ENCODE assay signal across 21 cellular contexts in the genomic region with DNA sequence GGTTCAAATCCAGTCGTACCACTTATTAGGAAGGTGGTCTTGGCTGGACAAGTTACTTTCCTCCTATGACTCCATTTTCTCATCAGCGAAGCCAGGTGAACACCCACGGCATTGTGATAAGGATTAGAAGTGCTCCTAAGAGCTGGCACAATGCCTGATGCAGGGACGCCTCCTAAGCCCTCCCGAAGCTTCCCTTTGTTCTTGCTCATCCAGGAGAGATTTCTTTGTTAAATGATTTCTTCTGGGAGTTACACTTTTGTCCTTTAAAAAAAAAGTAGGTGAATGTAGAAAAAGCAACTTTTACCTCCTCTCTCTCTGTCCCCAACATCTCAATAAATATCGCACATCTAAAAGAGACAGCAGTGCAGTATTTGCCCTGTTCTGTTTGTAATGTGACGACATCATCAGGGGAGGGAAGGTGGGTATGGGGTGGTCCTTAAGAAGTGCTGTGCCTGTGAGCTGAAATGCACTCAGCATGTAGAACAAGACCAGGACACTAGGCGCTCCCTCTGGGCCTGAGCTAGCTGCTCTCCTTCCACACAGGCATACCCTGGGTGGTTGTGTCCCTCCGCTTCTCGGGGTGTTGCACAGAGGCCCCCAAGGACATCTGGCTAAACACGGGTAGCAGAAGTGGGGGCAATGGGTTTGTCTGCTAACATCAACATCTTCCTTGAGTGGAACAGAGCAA. TPM values are rescaled to one million over a fixed set of nuclear protein-coding genes. Genes with fewer than 3 reads are reported as not detected.
A peak's percentile ranks its signal among the peaks of the same experiment; 100 is the strongest.
DNase-seq lines count a peak whose midpoint lies in the region; ATAC-seq, FAIRE-seq and TF ChIP-seq lines count a peak whose summit lies in the region.
"Had no signal": no experiment of that assay in that cellular context is flagged by ENCODE, and none has a peak within 500 bp of the region (broad histone marks: within the 10 kb centered on the region; RNA-seq: fewer than 3 reads in every experiment).

No MANE protein-coding gene starts in this region.

- H3K9me3 ChIP-seq in K562 (replicated peaks; ENCODE audit: control insufficient read depth, insufficient read depth, low read depth, low read length) = no peaks in the 10 kb centered on the region
- no peaks in the 10 kb centered on the region for H3K9me3 ChIP-seq in CD8-positive, alpha-beta T cell (ENCODE audit: low read length)
- H3K9me3 ChIP-seq: esophagus muscularis mucosa, pancreas had no signal

- H3K4me3 ChIP-seq in H7 (ENCODE audit: insufficient read depth, low read depth, low read length) = no peak overlapping the region
- H3K4me3 ChIP-seq in K562 = no peak overlapping the region
- no peak overlapping the region for H3K4me3 ChIP-seq in CD8-positive, alpha-beta T cell (ENCODE audit: low read depth, low read length)
- H3K4me3 ChIP-seq: dorsolateral prefrontal cortex, esophagus muscularis mucosa, lung, pancreas had no signal

- in situ Hi-C loops in K562 (cut with MboI) = no loop called here

- H3K79me2 ChIP-seq in K562 (ENCODE audit: control insufficient read depth, insufficient read depth, low read length) = no peaks in the 10 kb centered on the region

- no peak overlapping the region for H2AFZ ChIP-seq in K562 (ENCODE audit: low read depth, low read length)

- peaks cover 31% of the 10 kb centered on the region for H3K4me1 Mint-ChIP-seq in activated naive CD4-positive, alpha-beta T cell treated with anti-CD3 and anti-CD28 coated beads for 36 hours (ENCODE audit: low read depth)
- H3K4me1 Mint-ChIP-seq in CD8-positive, alpha-beta T cell (ENCODE audit: low read depth) = peaks cover 27% of the 10 kb centered on the region

- TF ChIP-seq RAD21 in K562 (CRISPR knock-in tag; conservative IDR thresholded peaks at IDR 0.05 in 1 of 2, IDR thresholded peaks at IDR 0.05 in 1 of 2) = no peak

- TF ChIP-seq POLR2A in K562 (conservative IDR thresholded peaks at IDR 0.05) = no peak

- FAIRE-seq in K562 (lab: Jason Lieb, UNC) = no peak
- FAIRE-seq: GM19239, pancreas had no signal

- H3K4me2 ChIP-seq in K562 (ENCODE audit: insufficient read depth, low read length) = no peak overlapping the region

- H3K9me1 ChIP-seq in K562 (ENCODE audit: control insufficient read depth, insufficient read depth, low read length) = no peaks in the 10 kb centered on the region

- H3K27ac Mint-ChIP-seq in activated naive CD4-positive, alpha-beta T cell treated with anti-CD3 and anti-CD28 coated beads for 36 hours = no peak overlapping the region
- H3K27ac Mint-ChIP-seq in CD8-positive, alpha-beta T cell = no peak overlapping the region
- H3K27ac Mint-ChIP-seq: HFFc6 had no signal

- intact Hi-C loops in K562 (cut with micrococcal nuclease) = no loop called here
- intact Hi-C loops in activated naive CD4-positive, alpha-beta T cell treated with anti-CD3 and anti-CD28 coated beads for 36 hours (cut with micrococcal nuclease) = no loop called here
- intact Hi-C loops in CD8-positive, alpha-beta T cell (cut with DNase I, micrococcal nuclease) = no loop called here

- POLR2A ChIA-PET in K562 (lab: Yijun Ruan, JAX) = interaction anchor here (0.6 to 1.1 kb wide), 3 partner anchors 9 to 296 kb away, joined by 3 read pairs; no protein-coding TSS in a partner anchor
- POLR2A ChIA-PET in CD8-positive, alpha-beta T cell (lab: Charles Lee) = no interaction called here

- no peaks in the 10 kb centered on the region for H3K27me3 Mint-ChIP-seq in activated naive CD4-positive, alpha-beta T cell treated with anti-CD3 and anti-CD28 coated beads for 36 hours (ENCODE audit: low read depth)
- no peaks in the 10 kb centered on the region for H3K27me3 Mint-ChIP-seq in CD8-positive, alpha-beta T cell (ENCODE audit: low read depth)

- peak; percentile 26; the same call in 2 of the 3 replicates for ATAC-seq in K562
- no peak for ATAC-seq in HG02840 (IDR thresholded peaks at IDR 0.05; ENCODE audit: low FRiP score, unreplicated experiment)
- no peak for ATAC-seq in CD8-positive, alpha-beta T cell
- ATAC-seq: pancreas had no signal

- H3K36me3 ChIP-seq in H7 (replicated peaks; ENCODE audit: control insufficient read depth, insufficient read depth, low read length) (no peaks in the 10 kb centered on the region), K562 (ENCODE audit: control insufficient read depth, insufficient read depth, low read length) (no peaks in the 10 kb centered on the region)
- H3K36me3 ChIP-seq in CD8-positive, alpha-beta T cell (ENCODE audit: insufficient read depth, low read length) = no peaks in the 10 kb centered on the region
- H3K36me3 ChIP-seq: esophagus muscularis mucosa, pancreas had no signal

- no peaks in the 10 kb centered on the region for H3K36me3 Mint-ChIP-seq in activated naive CD4-positive, alpha-beta T cell treated with anti-CD3 and anti-CD28 coated beads for 36 hours (ENCODE audit: low read depth)
- no peaks in the 10 kb centered on the region for H3K36me3 Mint-ChIP-seq in CD8-positive, alpha-beta T cell

- no peak overlapping the region for H3K9ac ChIP-seq in K562 (ENCODE audit: insufficient read depth in 1 of 2, low read depth in 2 of 2, low read length in 2 of 2)

- no peak overlapping the region for H3K27ac ChIP-seq in K562 (ENCODE audit: extremely low read depth, low read depth, low read length)
- H3K27ac ChIP-seq in CD8-positive, alpha-beta T cell (ENCODE audit: low read depth, low read length) = no peak overlapping the region
- H3K27ac ChIP-seq: dorsolateral prefrontal cortex, esophagus muscularis mucosa, pancreas, RWPE1 had no signal

- no peaks in the 10 kb centered on the region for H4K20me1 ChIP-seq in K562 (replicated peaks; ENCODE audit: control insufficient read depth, insufficient read depth, low read length)

- BruUV-seq in K562 (replicated peaks; lab: Mats Ljungman, UMichigan) = no TSS peak

- no peak for TF ChIP-seq EP300 in K562 (IDR thresholded peaks at IDR 0.05; ENCODE audit: low read length)

- H3K4me1 ChIP-seq in K562 (replicated peaks in 1 of 2; ENCODE audit: control insufficient read depth in 2 of 2, insufficient read depth in 2 of 2, low read length in 2 of 2) = no peaks in the 10 kb centered on the region
- H3K4me1 ChIP-seq in CD8-positive, alpha-beta T cell (ENCODE audit: insufficient read depth, low read length) = peaks cover 19% of the 10 kb centered on the region
- H3K4me1 ChIP-seq: esophagus muscularis mucosa, pancreas had no signal

- no peak overlapping the region for H3K4me3 Mint-ChIP-seq in activated naive CD4-positive, alpha-beta T cell treated with anti-CD3 and anti-CD28 coated beads for 36 hours
- H3K4me3 Mint-ChIP-seq in CD8-positive, alpha-beta T cell = no peak overlapping the region
- H3K4me3 Mint-ChIP-seq: CD8-positive, alpha-beta memory T cell; HFFc6 had no signal

- DNase-seq in H7 (peak; percentile 39), NCI-H2029 treated with DMSO at 0.1 percent for 48 hours (lab: John Stamatoyannopoulos, UW) (peak; percentile 22), K562 (ENCODE audit: extremely low read depth in 1 of 4, low spot score in 3 of 4) (no peak), kidney glomerular epithelial cell (lab: John Stamatoyannopoulos, UW) (peak; percentile 4), HuH-7.5 (ENCODE audit: low spot score) (no peak)
- DNase-seq in activated naive CD4-positive, alpha-beta T cell treated with anti-CD3 and anti-CD28 coated beads for 36 hours = no peak
- no peak for DNase-seq in CD8-positive, alpha-beta T cell
- DNase-seq: activated CD4-positive, alpha-beta T cell treated with anti-CD3 and anti-CD28 coated beads for 48 hours; activated gamma-delta T cell; CD8-positive, alpha-beta memory T cell; dorsolateral prefrontal cortex; HFFc6; pancreas; stimulated activated CD8-positive, alpha-beta memory T cell treated with anti-CD3 and anti-CD28 coated beads, Interleukin-4, amount 100 ng/mL, for 48 hours; substantia nigra had no signal

- CTCF ChIA-PET in K562 (lab: Yijun Ruan, JAX; ENCODE audit: low intra/inter-chr PET ratio) = no interaction called here
- CTCF ChIA-PET in activated naive CD4-positive, alpha-beta T cell treated with anti-CD3 and anti-CD28 coated beads for 36 hours (lab: Charles Lee) = interaction anchor here (0.8 to 0.9 kb wide), 2 partner anchors 186 to 191 kb away, joined by 3 read pairs; no protein-coding TSS in a partner anchor
- CTCF ChIA-PET in CD8-positive, alpha-beta T cell (lab: Charles Lee) = interaction anchor here (1.2 kb wide), 1 partner anchor 196 kb away, joined by 3 read pairs; no protein-coding TSS in a partner anchor

- WGBS in K562 (ENCODE audit: insufficient coverage, low coverage, missing lambda C conversion rate) = 8% methylated on average over 11 of the region's 11 CpGs

- H3K27me3 ChIP-seq in H7 (ENCODE audit: control insufficient read depth, insufficient read depth, low read length) (peaks cover 2% of the 10 kb centered on the region; the same call in 1 of the 2 replicates), K562 (ENCODE audit: control insufficient read depth in 2 of 2, insufficient read depth in 2 of 2, low read length in 2 of 2) (peaks cover 4 to 19% of the 10 kb centered on the region in 2 experiments; a peak in 4 of 5 replicates)
- no peaks in the 10 kb centered on the region for H3K27me3 ChIP-seq in CD8-positive, alpha-beta T cell (ENCODE audit: insufficient read depth, low read length)
- H3K27me3 ChIP-seq: esophagus muscularis mucosa, pancreas had no signal

- H3K9me3 Mint-ChIP-seq in activated naive CD4-positive, alpha-beta T cell treated with anti-CD3 and anti-CD28 coated beads for 36 hours = no peaks in the 10 kb centered on the region
- no peaks in the 10 kb centered on the region for H3K9me3 Mint-ChIP-seq in CD8-positive, alpha-beta T cell
- H3K9me3 Mint-ChIP-seq: CD8-positive, alpha-beta memory T cell; HFFc6 had no signal

- no peak for TF ChIP-seq CTCF in K562 (IDR thresholded peaks at IDR 0.05 in 2 of 3, conservative IDR thresholded peaks at IDR 0.05 in 1 of 3; ENCODE audit: insufficient read depth in 2 of 3, low read depth in 1 of 3, low read length in 3 of 3)
- TF ChIP-seq CTCF in CD8-positive, alpha-beta T cell (IDR thresholded peaks at IDR 0.05) = no peak

RNA-seq across cellular contexts. Expression of a gene that starts 43.9 kb away (rescaled TPM):
- 0.07 and 4.1 TPM in 2 replicates for total RNA-seq in H7 (2014; rRNA removed; shearing (Covaris generic))
- total RNA-seq in K562 (2011; cell fraction: chromatin; rRNA removed; ENCODE audit: low replicate concordance) = 0.16 and 0.97 TPM in 2 replicates
- total RNA-seq in K562 (2011; cell fraction: nucleolus; rRNA removed) = 0.26 and 0.67 TPM in 2 replicates
- 0.23 and 1.1 TPM in 2 replicates for total RNA-seq in K562 (2011; cell fraction: nucleoplasm; rRNA removed)
- total RNA-seq in K562 (2014; rRNA removed) (not detected in 2 replicates), K562 (2014; rRNA removed; fragmentation: Illumina TruSeq; extraction: Trizol) (not detected in 2 replicates), K562 (2015; rRNA removed; fragmentation: Illumina TruSeq; extraction: Trizol) (not detected in 2 replicates), K562 (2021) (0.09 TPM in 1 of 2 replicates, not detected in the other)
- polyA plus RNA-seq in K562 (2011; rRNA removed) (0.15 and 1.7 TPM in 2 replicates), K562 (2014; fragmentation: Illumina TruSeq; extraction: Trizol) (0.06 and 0.07 TPM in 2 replicates), K562 (2014; fragmentation: Nextera tagmentation; extraction: Ambion mirVana) (under 1 TPM in 1 of 2 experiments, not detected in 1; 0.06 TPM), K562 (2014; rRNA removed) (0.16 TPM in 1 of 2 replicates, not detected in the other)
- polyA plus RNA-seq in K562 (2011; cell fraction: cytosol; rRNA removed) = 0.10 and 1.3 TPM in 2 replicates
- 0.95 and 3.8 TPM in 2 replicates for polyA plus RNA-seq in K562 (2011; cell fraction: nucleus; rRNA removed)
- 0.14 and 0.26 TPM in 2 replicates for polyA plus RNA-seq in K562 (2012)
- polyA minus RNA-seq in K562 (2011; rRNA and poly(A)+ RNA removed) = 1.0 TPM in 1 of 2 replicates, not detected in the other
- polyA minus RNA-seq in K562 (2011; cell fraction: cytosol; rRNA and poly(A)+ RNA removed) = 0.38 TPM in 1 of 2 replicates, not detected in the other
- 0.89 and 0.94 TPM in 2 replicates for polyA minus RNA-seq in K562 (2011; cell fraction: nucleus; rRNA and poly(A)+ RNA removed)
- 1 to 10 TPM; 1.1 to 1.8 TPM for total RNA-seq in activated naive CD4-positive, alpha-beta T cell treated with anti-CD3 and anti-CD28 coated beads for 36 hours
- 1 to 10 TPM; 1.9 to 2.2 TPM for total RNA-seq in CD8-positive, alpha-beta T cell
- total RNA-seq: glomerular endothelial cell had no signal

Comparison
In these comparisons a context has a peak if more than half of its experiments do, and no peak if none do; other contexts are left out.
1. DNase-seq: peak in H7 (single experiment), NCI-H2029 treated with DMSO at 0.1 percent for 48 hours (single experiment) and kidney glomerular epithelial cell (single experiment); none in K562 (0 of 4), activated naive CD4-positive, alpha-beta T cell treated with anti-CD3 and anti-CD28 coated beads for 36 hours (single experiment), HuH-7.5 (single experiment) and CD8-positive, alpha-beta T cell (0 of 7).